ENCODE assay signal across 8 cellular contexts in the genomic region with DNA sequence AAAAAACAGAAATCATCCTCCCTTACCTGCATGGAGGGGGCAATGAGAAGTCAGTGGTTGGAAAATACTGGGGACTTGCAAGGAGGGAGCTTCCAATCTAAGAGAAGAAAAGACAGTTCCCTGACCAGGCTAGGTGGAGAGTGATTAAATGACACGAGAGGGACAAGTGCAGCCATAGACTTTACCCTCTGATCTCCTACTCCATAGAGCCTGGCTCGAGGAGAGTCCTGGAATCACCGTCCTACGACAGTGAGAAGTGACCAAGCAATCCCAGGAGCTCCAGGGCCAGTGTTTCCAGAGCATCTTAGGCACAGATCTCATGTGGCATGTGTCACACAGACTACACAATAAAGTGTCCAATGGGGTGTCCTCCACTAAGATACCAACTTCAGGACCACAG. TPM values are rescaled to one million over a fixed set of nuclear protein-coding genes. Genes with fewer than 3 reads are reported as not detected.
DNase-seq lines count a peak whose midpoint lies in the region; ATAC-seq and TF ChIP-seq lines count a peak whose summit lies in the region.
"Had no signal": no experiment of that assay in that cellular context is flagged by ENCODE, and none has a peak within 500 bp of the region (broad histone marks: within the 10 kb centered on the region; RNA-seq: fewer than 3 reads in every experiment).

No MANE protein-coding gene starts in this region.

- no peaks in the 10 kb centered on the region for H3K27me3 ChIP-seq in left lung

- no peaks in the 10 kb centered on the region for H3K9me3 Mint-ChIP-seq in IgD-negative memory B cell
- H3K9me3 Mint-ChIP-seq in activated naive CD8-positive, alpha-beta T cell treated with anti-CD3 and anti-CD28 coated beads, Interleukin-2, amount 10 ng/mL, durations not matched to agents 7 days and 5 days, result no peaks in the 10 kb centered on the region
- peaks cover 0 to 3% of the 10 kb centered on the region in 2 donors for H3K9me3 Mint-ChIP-seq in stimulated activated naive B cell treated with anti-CD40 and anti-IgM and Interleukin-4, amounts not matched to agents 10 μg/mL and 1 μg/mL and 100 μg/mL, for 72 hours
- H3K9me3 Mint-ChIP-seq: neural crest cell had no signal

- peak overlapping the region; percentile 63 to 99 for H3K27ac ChIP-seq in left lung

- H3K36me3 Mint-ChIP-seq in IgD-negative memory B cell, result peaks cover 1% of the 10 kb centered on the region
- peaks cover 21% of the 10 kb centered on the region for H3K36me3 Mint-ChIP-seq in activated naive CD8-positive, alpha-beta T cell treated with anti-CD3 and anti-CD28 coated beads, Interleukin-2, amount 10 ng/mL, durations not matched to agents 7 days and 5 days
- peaks cover 46 to 60% of the 10 kb centered on the region in 2 donors for H3K36me3 Mint-ChIP-seq in stimulated activated naive B cell treated with anti-CD40 and anti-IgM and Interleukin-4, amounts not matched to agents 10 μg/mL and 1 μg/mL and 100 μg/mL, for 72 hours

- POLR2A ChIA-PET in activated naive CD8-positive, alpha-beta T cell treated with anti-CD3 and anti-CD28 coated beads, Interleukin-2, amount 10 ng/mL, durations not matched to agents 7 days and 5 days (lab: Charles Lee), result interaction anchor here (0.9 to 3.1 kb wide), 4 partner anchors 9 to 167 kb away, joined by 3 to 10 read pairs (median 3); partner anchors contain the start of gene EIF3D

- DNase-seq in activated naive CD8-positive, alpha-beta T cell treated with anti-CD3 and anti-CD28 coated beads, Interleukin-2, amount 10 ng/mL, durations not matched to agents 7 days and 5 days, result no peak
- DNase-seq in left lung (no peak), posterior cingulate gyrus (no peak), MV-4-11 (lab: John Stamatoyannopoulos, UW) (no peak), DMS53 (lab: John Stamatoyannopoulos, UW) (no peak)
- DNase-seq in stimulated activated naive B cell treated with anti-CD40 and anti-IgM and Interleukin-4, amounts not matched to agents 10 μg/mL and 1 μg/mL and 100 μg/mL, for 72 hours, result no peak

- intact Hi-C loops in left lung (cut with DNase I) (no loop called here), posterior cingulate gyrus (cut with DNase I) (no loop called here)

- no peaks in the 10 kb centered on the region for H3K27me3 Mint-ChIP-seq in IgD-negative memory B cell
- no peaks in the 10 kb centered on the region for H3K27me3 Mint-ChIP-seq in activated naive CD8-positive, alpha-beta T cell treated with anti-CD3 and anti-CD28 coated beads, Interleukin-2, amount 10 ng/mL, durations not matched to agents 7 days and 5 days
- no peaks in the 10 kb centered on the region for H3K27me3 Mint-ChIP-seq in stimulated activated naive B cell treated with anti-CD40 and anti-IgM and Interleukin-4, amounts not matched to agents 10 μg/mL and 1 μg/mL and 100 μg/mL, for 72 hours

- H3K27ac Mint-ChIP-seq in IgD-negative memory B cell, result peak overlapping the region; percentile 49 to 80 (median 75)
- H3K27ac Mint-ChIP-seq in activated naive CD8-positive, alpha-beta T cell treated with anti-CD3 and anti-CD28 coated beads, Interleukin-2, amount 10 ng/mL, durations not matched to agents 7 days and 5 days, result peak overlapping the region; percentile 74
- peak overlapping the region; percentile 86 for H3K27ac Mint-ChIP-seq in stimulated activated naive B cell treated with anti-CD40 and anti-IgM and Interleukin-4, amounts not matched to agents 10 μg/mL and 1 μg/mL and 100 μg/mL, for 72 hours

- H3K36me3 ChIP-seq in left lung, result peaks cover 0 to 15% of the 10 kb centered on the region in 2 donors

- H3K4me3 ChIP-seq in left lung, result no peak overlapping the region

- H3K4me1 ChIP-seq in left lung, result peaks cover 81 to 99% of the 10 kb centered on the region in 2 donors

- no peaks in the 10 kb centered on the region for H3K9me3 ChIP-seq in left lung

- H3K4me3 Mint-ChIP-seq in IgD-negative memory B cell, result peak overlapping the region in 3 of 4 donors; percentile 39 to 82 (median 82)
- H3K4me3 Mint-ChIP-seq in activated naive CD8-positive, alpha-beta T cell treated with anti-CD3 and anti-CD28 coated beads, Interleukin-2, amount 10 ng/mL, durations not matched to agents 7 days and 5 days, result peak overlapping the region; percentile 61
- peak overlapping the region in 1 of 2 donors; percentile 31 for H3K4me3 Mint-ChIP-seq in stimulated activated naive B cell treated with anti-CD40 and anti-IgM and Interleukin-4, amounts not matched to agents 10 μg/mL and 1 μg/mL and 100 μg/mL, for 72 hours
- H3K4me3 Mint-ChIP-seq: neural crest cell had no signal

- no peak for TF ChIP-seq CTCF in left lung (IDR thresholded peaks at IDR 0.05)

- no peak for ATAC-seq in activated naive CD8-positive, alpha-beta T cell treated with anti-CD3 and anti-CD28 coated beads, Interleukin-2, amount 10 ng/mL, durations not matched to agents 7 days and 5 days (ENCODE audit: low read depth)
- ATAC-seq in left lung, result no peak
- ATAC-seq in stimulated activated naive B cell treated with anti-CD40 and anti-IgM and Interleukin-4, amounts not matched to agents 10 μg/mL and 1 μg/mL and 100 μg/mL, for 72 hours (replicated peaks), result no peak

- peaks cover 45 to 80% (median 77%) of the 10 kb centered on the region in 3 donors for H3K4me1 Mint-ChIP-seq in IgD-negative memory B cell
- peaks cover 83% of the 10 kb centered on the region for H3K4me1 Mint-ChIP-seq in activated naive CD8-positive, alpha-beta T cell treated with anti-CD3 and anti-CD28 coated beads, Interleukin-2, amount 10 ng/mL, durations not matched to agents 7 days and 5 days
- peaks cover 83 to 98% of the 10 kb centered on the region in 2 donors for H3K4me1 Mint-ChIP-seq in stimulated activated naive B cell treated with anti-CD40 and anti-IgM and Interleukin-4, amounts not matched to agents 10 μg/mL and 1 μg/mL and 100 μg/mL, for 72 hours

RNA-seq across cellular contexts. Expression of gene MYH9, which starts 25.7 kb away (rescaled TPM):
- polyA plus RNA-seq in IgD-negative memory B cell, result 231 TPM
- 100 to 1,000 TPM; 803 to 821 TPM for total RNA-seq in activated naive CD8-positive, alpha-beta T cell treated with anti-CD3 and anti-CD28 coated beads, Interleukin-2, amount 10 ng/mL, durations not matched to agents 7 days and 5 days
- 100 to 1,000 TPM; 754 to 761 TPM for total RNA-seq in left lung
